In genomic region chr17:17595755-17596154, GRCh38 we compare ENCODE assay signal across 21 cellular contexts. TPM values are rescaled to one million over a fixed set of nuclear protein-coding genes. Genes with fewer than 3 reads are reported as not detected.
DNase-seq lines count a peak whose midpoint lies in the region; ATAC-seq, FAIRE-seq and TF ChIP-seq lines count a peak whose summit lies in the region.
"Had no signal": no experiment of that assay in that cellular context is flagged by ENCODE, and none has a peak within 500 bp of the region (broad histone marks: within the 10 kb centered on the region; RNA-seq: fewer than 3 reads in every experiment).

No MANE protein-coding gene starts in this region.

- H4K8ac ChIP-seq in H1 (ENCODE audit: extremely low read depth, insufficient read depth, low read length), result no peak overlapping the region

- H3K9ac ChIP-seq in H1 (replicated peaks in 1 of 4; ENCODE audit: extremely low read depth in 1 of 4, low read depth in 3 of 4, low read length in 3 of 4) (no peak overlapping the region), PC-3 (ENCODE audit: low read length) (no peak overlapping the region)

- TF ChIP-seq RAD21 in H1 (IDR thresholded peaks at IDR 0.05 in 1 of 2, conservative IDR thresholded peaks at IDR 0.05 in 1 of 2; ENCODE audit: low read depth in 2 of 2, low read length in 2 of 2), result no peak

- H3K9me2 ChIP-seq in PC-3 (replicated peaks; ENCODE audit: low read length), result no peaks in the 10 kb centered on the region

- no peak overlapping the region for H2BK15ac ChIP-seq in H1 (ENCODE audit: low read length)

- no peak for TF ChIP-seq EP300 in H1 (IDR thresholded peaks at IDR 0.05; ENCODE audit: borderline replicate concordance in 1 of 2, low read depth in 2 of 2, low read length in 2 of 2)

- peak overlapping the region; percentile 39; the same call in 1 of the 2 replicates for H2BK12ac ChIP-seq in H1 (ENCODE audit: low read depth, low read length)

- H2AFZ ChIP-seq in H1 (ENCODE audit: low read length) (no peak overlapping the region), PC-3 (ENCODE audit: low read length) (no peak overlapping the region)
- H2AFZ ChIP-seq: GM23338 had no signal

- peaks cover 5 to 23% (median 10%) of the 10 kb centered on the region in 4 donors for H3K4me1 Mint-ChIP-seq in CD4-positive, CD25-positive, alpha-beta regulatory T cell
- H3K4me1 Mint-ChIP-seq in nephron progenitor cell, result peaks cover 13% of the 10 kb centered on the region

- H3K4me2 ChIP-seq in H1 (ENCODE audit: insufficient read depth in 1 of 2, low read depth in 2 of 2, low read length in 2 of 2), result no peak overlapping the region
- H3K4me2 ChIP-seq in PC-3 (ENCODE audit: low read length), result no peak overlapping the region
- H3K4me2 ChIP-seq: A549, GM23338 had no signal

- no peak overlapping the region for H3K14ac ChIP-seq in H1 (ENCODE audit: insufficient read length)

- H3K79me2 ChIP-seq in H1 (ENCODE audit: control insufficient read depth in 1 of 2, insufficient read depth in 2 of 2, low read length in 2 of 2), result peaks cover 0 to 5% of the 10 kb centered on the region in 2 experiments; a peak in 1 of 4 replicates
- peaks cover 20% of the 10 kb centered on the region for H3K79me2 ChIP-seq in PC-3 (ENCODE audit: low read length)

- H3K4ac ChIP-seq in H1 (replicated peaks; ENCODE audit: insufficient read length, low read depth, low read length), result no peak overlapping the region

- H2BK5ac ChIP-seq in H1 (ENCODE audit: low read depth, low read length), result no peak overlapping the region; the same call in 1 of the 2 replicates

- H3K18ac ChIP-seq in H1 (ENCODE audit: extremely low read depth, low read length), result no peak overlapping the region

- no peaks in the 10 kb centered on the region for H4K20me1 ChIP-seq in H1 (replicated peaks in 1 of 2; ENCODE audit: control insufficient read depth in 1 of 2, insufficient read depth in 2 of 2, low read length in 2 of 2)
- H4K20me1 ChIP-seq in PC-3 (ENCODE audit: low read length), result no peaks in the 10 kb centered on the region

- no peaks in the 10 kb centered on the region for H3K27me3 Mint-ChIP-seq in CD4-positive, CD25-positive, alpha-beta regulatory T cell
- H3K27me3 Mint-ChIP-seq in nephron progenitor cell (ENCODE audit: low read depth, poor library complexity), result peaks cover 6% of the 10 kb centered on the region

- H3K56ac ChIP-seq in H1 (replicated peaks; ENCODE audit: insufficient read length, low read depth, low read length), result no peak overlapping the region

- H3K27ac Mint-ChIP-seq in CD4-positive, CD25-positive, alpha-beta regulatory T cell, result peak overlapping the region in 1 of 3 donors; percentile 72
- peak overlapping the region; percentile 83 for H3K27ac Mint-ChIP-seq in nephron progenitor cell
- H3K27ac Mint-ChIP-seq: CD8-positive, alpha-beta T cell; GM23338 had no signal

- H3K36me3 ChIP-seq in CD4-positive, CD25-positive, alpha-beta regulatory T cell (ENCODE audit: control insufficient read depth, insufficient read depth, low read length), result no peaks in the 10 kb centered on the region
- no peaks in the 10 kb centered on the region for H3K36me3 ChIP-seq in HEK293 (ENCODE audit: control insufficient read depth in 2 of 2, insufficient read depth in 1 of 2, low read length in 2 of 2)
- no peaks in the 10 kb centered on the region for H3K36me3 ChIP-seq in H1 (ENCODE audit: control insufficient read depth in 2 of 4, insufficient read depth in 4 of 4, low read length in 3 of 4)
- H3K36me3 ChIP-seq in PC-3 (ENCODE audit: low read depth, low read length), result no peaks in the 10 kb centered on the region
- H3K36me3 ChIP-seq: BE2C had no signal

- no peak for DNase-seq in CD4-positive, CD25-positive, alpha-beta regulatory T cell
- no peak for DNase-seq in H1 (ENCODE audit: low read depth in 1 of 2, low spot score in 2 of 2)
- DNase-seq in nephron progenitor cell, result no peak
- no peak for DNase-seq in NCI-H82 treated with DMSO at 0.1 percent for 48 hours (lab: John Stamatoyannopoulos, UW; ENCODE audit: unreplicated experiment)
- DNase-seq in PC-3, result no peak
- DNase-seq: BE2C; CD8-positive, alpha-beta T cell; COR-L47; DMS153; DMS79 treated with DMSO at 0.1 percent for 48 hours; EL; H9 had no signal

- POLR2A ChIA-PET in HEK293 (lab: Yijun Ruan, JAX) (no interaction called here), H1 (lab: Charles Lee; ENCODE audit: partially characterized antibody) (interaction anchor here (0.8 kb wide), 1 partner anchor 10 kb away, joined by 3 read pairs; no protein-coding TSS in a partner anchor), PC-3 (lab: Charles Lee; ENCODE audit: unreplicated experiment) (no interaction called here)

- no peak for ATAC-seq in CD4-positive, CD25-positive, alpha-beta regulatory T cell (ENCODE audit: low read depth in 2 of 2)
- ATAC-seq in GM19467 (IDR thresholded peaks at IDR 0.05; ENCODE audit: unreplicated experiment) (no peak), PC-3 (no peak), HG03135 (IDR thresholded peaks at IDR 0.05; ENCODE audit: unreplicated experiment) (no peak)
- ATAC-seq: A549; CD8-positive, alpha-beta T cell; GM23338 had no signal

- no peaks in the 10 kb centered on the region for H3K36me3 Mint-ChIP-seq in CD4-positive, CD25-positive, alpha-beta regulatory T cell
- H3K36me3 Mint-ChIP-seq in nephron progenitor cell (ENCODE audit: low read depth), result no peaks in the 10 kb centered on the region

- H2AK5ac ChIP-seq in H1 (ENCODE audit: low read depth, low read length), result no peak overlapping the region

- H3K4me3 ChIP-seq in CD4-positive, CD25-positive, alpha-beta regulatory T cell (ENCODE audit: low read depth, low read length), result no peak overlapping the region
- H3K4me3 ChIP-seq in HEK293 (ENCODE audit: low read depth, low read length) (no peak overlapping the region), H1 (ENCODE audit: extremely low read depth in 1 of 4, insufficient read depth in 2 of 4, low read depth in 3 of 4, low read length in 4 of 4) (no peak overlapping the region), PC-3 (ENCODE audit: low read length) (no peak overlapping the region)
- H3K4me3 ChIP-seq: A549, GM23338 had no signal

- no peak overlapping the region for H2BK120ac ChIP-seq in H1 (replicated peaks; ENCODE audit: low read depth, low read length)

- peaks cover 14% of the 10 kb centered on the region for H3K4me1 ChIP-seq in CD4-positive, CD25-positive, alpha-beta regulatory T cell (ENCODE audit: control insufficient read depth, insufficient read depth, low read length, poor library complexity, severe bottlenecking)
- H3K4me1 ChIP-seq in HEK293 (ENCODE audit: control insufficient read depth, insufficient read depth, low read length) (peaks cover under 1% of the 10 kb centered on the region; the same call in 1 of the 2 replicates), H1 (replicated peaks in 1 of 4; ENCODE audit: control insufficient read depth in 3 of 4, insufficient read depth in 4 of 4, low read length in 3 of 4) (peaks cover 0 to 4% (median 0%) of the 10 kb centered on the region in 4 experiments; a peak in 2 of 7 replicates), PC-3 (ENCODE audit: insufficient read depth, low read length) (peaks cover 11% of the 10 kb centered on the region)
- H3K4me1 ChIP-seq: BE2C had no signal

- H3K23me2 ChIP-seq in H1 (ENCODE audit: low read depth, low read length), result peaks cover 7% of the 10 kb centered on the region

- H3K9me3 ChIP-seq in CD4-positive, CD25-positive, alpha-beta regulatory T cell (ENCODE audit: control insufficient read depth in 2 of 2, low read length in 2 of 2), result no peaks in the 10 kb centered on the region
- H3K9me3 ChIP-seq in HEK293 (ENCODE audit: control insufficient read depth, insufficient read depth, low read depth, low read length) (no peaks in the 10 kb centered on the region), H1 (ENCODE audit: insufficient read depth in 2 of 2, low read depth in 1 of 2, low read length in 1 of 2) (no peaks in the 10 kb centered on the region), PC-3 (ENCODE audit: low read length) (no peaks in the 10 kb centered on the region)
- H3K9me3 ChIP-seq: A549, BE2C had no signal

- no peak for TF ChIP-seq CTCF in HEK293 (tag by site-specific recombination; IDR thresholded peaks at IDR 0.05)
- no peak for TF ChIP-seq CTCF in H1 (IDR thresholded peaks at IDR 0.05; ENCODE audit: control extremely low read depth in 1 of 3, insufficient read depth in 1 of 3, low read depth in 1 of 3, low read length in 3 of 3)
- TF ChIP-seq CTCF in nephron progenitor cell (IDR thresholded peaks at IDR 0.05), result no peak
- TF ChIP-seq CTCF in PC-3 (conservative IDR thresholded peaks at IDR 0.05; ENCODE audit: low read depth, low read length), result no peak

- no peaks in the 10 kb centered on the region for H3K27me3 ChIP-seq in CD4-positive, CD25-positive, alpha-beta regulatory T cell (ENCODE audit: control insufficient read depth, insufficient read depth, low read length)
- H3K27me3 ChIP-seq in H1 (replicated peaks in 1 of 4; ENCODE audit: control insufficient read depth in 3 of 4, extremely low read depth in 1 of 4, insufficient read depth in 3 of 4, low read length in 3 of 4) (no peaks in the 10 kb centered on the region), PC-3 (ENCODE audit: low read length) (no peaks in the 10 kb centered on the region)
- H3K27me3 ChIP-seq: BE2C had no signal

- no peak overlapping the region for H4K91ac ChIP-seq in H1 (replicated peaks; ENCODE audit: insufficient read length, low read length)

- CTCF ChIA-PET in HEK293 (lab: Yijun Ruan, JAX), result interaction anchor here (1.4 kb wide), 1 partner anchor 10 kb away, joined by 3 read pairs; no protein-coding TSS in a partner anchor
- CTCF ChIA-PET in H1 (lab: Charles Lee; ENCODE audit: partially characterized antibody), result interaction anchor here (0.6 to 3.3 kb wide), 6 partner anchors 17 to 425 kb away, joined by 3 to 20 read pairs (median 4); no protein-coding TSS in a partner anchor
- CTCF ChIA-PET in PC-3 (lab: Charles Lee), result no interaction called here

- no peak overlapping the region for H2BK20ac ChIP-seq in H1 (ENCODE audit: low read length)

- no peaks in the 10 kb centered on the region for H3K9me3 Mint-ChIP-seq in CD4-positive, CD25-positive, alpha-beta regulatory T cell
- H3K9me3 Mint-ChIP-seq in nephron progenitor cell, result no peaks in the 10 kb centered on the region
- H3K9me3 Mint-ChIP-seq: CD8-positive, alpha-beta T cell; GM23338; H9 had no signal

- no peak overlapping the region for H4K5ac ChIP-seq in H1 (ENCODE audit: insufficient read length, low read depth, low read length)

- no peak overlapping the region for H3K23ac ChIP-seq in H1 (ENCODE audit: insufficient read length)

- no peak for TF ChIP-seq POLR2A in H1 (IDR thresholded peaks at IDR 0.05; ENCODE audit: control extremely low read depth in 1 of 2, low read depth in 2 of 2, low read length in 2 of 2)

- no TSS peak for BruUV-seq in PC-3 (replicated peaks; lab: Mats Ljungman, UMichigan)

- FAIRE-seq in H1 (lab: Jason Lieb, UNC), result no peak
- FAIRE-seq: A549, D721Med, G401.6, GM12891 had no signal

- peak overlapping the region in 3 of 4 donors; percentile 25 to 34 (median 26) for H3K4me3 Mint-ChIP-seq in CD4-positive, CD25-positive, alpha-beta regulatory T cell
- H3K4me3 Mint-ChIP-seq in nephron progenitor cell, result no peak overlapping the region
- H3K4me3 Mint-ChIP-seq: CD8-positive, alpha-beta T cell; GM23338; H9 had no signal

- H3K79me1 ChIP-seq in H1 (ENCODE audit: low read depth, low read length), result no peaks in the 10 kb centered on the region; the same call in none of the 2 replicates

- H3K27ac ChIP-seq in CD4-positive, CD25-positive, alpha-beta regulatory T cell (ENCODE audit: insufficient read depth, low read length, poor library complexity, severe bottlenecking), result no peak overlapping the region
- no peak overlapping the region for H3K27ac ChIP-seq in HEK293 (ENCODE audit: extremely low read depth, low read depth, low read length)
- H3K27ac ChIP-seq in H1 (ENCODE audit: low read depth, low read length), result no peak overlapping the region
- no peak overlapping the region for H3K27ac ChIP-seq in PC-3 (ENCODE audit: low read length)
- H3K27ac ChIP-seq: A549, C4-2B had no signal

- intact Hi-C loops in PC-3 (cut with micrococcal nuclease), result no loop called here

- 85% methylated on average over 4 of the region's 4 CpGs; no CpG with 5 or more reads in 1 of the 2 experiments for WGBS in H1 (ENCODE audit: extremely low coverage in 1 of 2, insufficient coverage in 1 of 2, insufficient read length in 1 of 2, insufficient replicate concordance in 2 of 2, low coverage in 1 of 2, low lambda C conversion rate in 2 of 2, missing lambda C conversion rate in 1 of 2), 2 experiments

- no peaks in the 10 kb centered on the region for H3F3A ChIP-seq in PC-3 (ENCODE audit: low read length, unreplicated experiment)

RNA-seq across cellular contexts. Expression of gene PEMT, which starts 4.2 kb away (rescaled TPM):
- 13.2 TPM for total RNA-seq in CD4-positive, CD25-positive, alpha-beta regulatory T cell
- 10 to 100 TPM; 23.8 to 33.2 (median 29.4) TPM for polyA plus RNA-seq in CD4-positive, CD25-positive, alpha-beta regulatory T cell
- total RNA-seq in H1 (2021; fragmentation: NEBNext Ultra II Directional; extraction: Animal tissue kit (Norgen Biotek cat#: 25700)), result 40.1 and 42.0 TPM in 2 replicates
- 118 and 128 TPM in 2 replicates for polyA plus RNA-seq in H1 (2011; rRNA removed)
- 63.0 TPM for polyA plus RNA-seq in H1 (2011; cell fraction: cytosol; rRNA removed)
- 77.1 TPM for polyA plus RNA-seq in H1 (2011; cell fraction: nucleus; rRNA removed)
- polyA plus RNA-seq in H1 (2012, experiment 1 of 2), result 28.5 to 79.6 TPM (median 53.6 TPM) in 4 replicates
- 79.6 TPM for polyA plus RNA-seq in H1 (2012, experiment 2 of 2)
- 41.7 TPM for polyA plus RNA-seq in H1 (2013, experiment 1 of 2)
- 47.0 TPM for polyA plus RNA-seq in H1 (2013, experiment 2 of 2)
- 22.2 and 23.0 TPM in 2 replicates for polyA minus RNA-seq in H1 (2011; rRNA and poly(A)+ RNA removed)
- 18.1 TPM for polyA minus RNA-seq in H1 (2011; cell fraction: cytosol; rRNA and poly(A)+ RNA removed)
- polyA minus RNA-seq in H1 (2011; cell fraction: nucleus; rRNA and poly(A)+ RNA removed), result 13.7 TPM
- total RNA-seq in PC-3 (2014; rRNA removed), result 137 and 178 TPM in 2 replicates
